ENCODE assay signal across 19 cellular contexts in the genomic region with DNA sequence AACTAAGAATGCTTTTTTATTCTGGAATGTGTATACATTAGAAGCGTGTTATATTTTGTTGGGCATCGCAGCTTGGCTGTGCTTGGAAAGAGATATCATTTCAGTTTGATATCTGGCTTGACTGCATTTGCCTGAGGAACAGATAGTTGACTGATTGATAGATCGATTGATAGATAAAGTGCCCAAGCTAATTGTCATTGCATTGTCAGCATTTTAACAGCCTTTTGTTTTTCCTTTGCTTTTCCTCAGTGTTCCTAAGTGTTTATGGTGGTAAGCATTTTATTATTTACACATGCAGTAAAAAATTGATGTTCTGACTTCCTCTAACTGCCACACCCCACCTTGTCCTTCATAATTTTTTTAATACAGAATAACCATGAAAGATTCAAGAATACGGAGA.
DNase-seq lines count a peak whose midpoint lies in the region; ATAC-seq, FAIRE-seq and TF ChIP-seq lines count a peak whose summit lies in the region.
"Had no signal": no experiment of that assay in that cellular context is flagged by ENCODE, and none has a peak within 500 bp of the region (broad histone marks: within the 10 kb centered on the region; RNA-seq: fewer than 3 reads in every experiment).

No MANE protein-coding gene starts in this region.

- TF ChIP-seq RAD21 in A549 (conservative IDR thresholded peaks at IDR 0.05 in 1 of 2, IDR thresholded peaks at IDR 0.05 in 1 of 2), result no peak
- no peak for TF ChIP-seq RAD21 in IMR-90 (IDR thresholded peaks at IDR 0.05; ENCODE audit: low read length)
- TF ChIP-seq RAD21 in neural cell (conservative IDR thresholded peaks at IDR 0.05), result no peak

- no peak overlapping the region for H4K91ac ChIP-seq in IMR-90 (ENCODE audit: insufficient read depth, low read depth, low read length)

- H3K4me2 ChIP-seq in A549, result no peak overlapping the region
- H3K4me2 ChIP-seq in IMR-90 (ENCODE audit: low read depth, low read length), result no peak overlapping the region
- H3K4me2 ChIP-seq in neural cell (ENCODE audit: low read length), result no peak overlapping the region
- H3K4me2 ChIP-seq: BLaER1 treated with 17β-estradiol and CSF1 and Interleukin-3, amounts not matched to agents 10 nM and 100 nM had no signal

- H3K4me3 ChIP-seq in A549, result no peak overlapping the region
- no peak overlapping the region for H3K4me3 ChIP-seq in IMR-90 (ENCODE audit: insufficient read depth, low read depth, low read length)
- H3K4me3 ChIP-seq in neural cell (ENCODE audit: low read length), result no peak overlapping the region
- no peak overlapping the region for H3K4me3 ChIP-seq in left lung
- H3K4me3 ChIP-seq: BLaER1 treated with 17β-estradiol and CSF1 and Interleukin-3, amounts not matched to agents 10 nM and 100 nM had no signal

- H3K9me3 ChIP-seq in A549 (no peaks in the 10 kb centered on the region), IMR-90 (ENCODE audit: control insufficient read depth, insufficient read depth, low read length) (no peaks in the 10 kb centered on the region), neural cell (ENCODE audit: low read length) (no peaks in the 10 kb centered on the region), left lung (no peaks in the 10 kb centered on the region)
- H3K9me3 ChIP-seq: BLaER1 treated with 17β-estradiol and CSF1 and Interleukin-3, amounts not matched to agents 10 nM and 100 nM; Caco-2 had no signal

- no peaks in the 10 kb centered on the region for H3K9me1 ChIP-seq in IMR-90 (ENCODE audit: insufficient read depth, low read length)

- DNase-seq in A549 (ENCODE audit: low read depth in 1 of 2, low spot score in 1 of 2), result no peak
- DNase-seq in IMR-90, result no peak
- no peak for DNase-seq in NOMO-1 (lab: John Stamatoyannopoulos, UW; ENCODE audit: unreplicated experiment in 2 of 2)
- DNase-seq in left lung, result no peak
- DNase-seq: 8988T; AML-193; Caco-2; Calu3; CD4-positive, alpha-beta T cell; CD8-positive, alpha-beta T cell; DMS79 treated with DMSO at 0.1 percent for 48 hours; GF-D8 had no signal

- no peak overlapping the region for H3K23ac ChIP-seq in IMR-90 (ENCODE audit: low read depth, low read length)

- no peak overlapping the region for H2BK120ac ChIP-seq in IMR-90 (ENCODE audit: low read depth, low read length)

- no peak overlapping the region for H2BK5ac ChIP-seq in IMR-90 (ENCODE audit: low read depth, low read length, poor library complexity, severe bottlenecking)

- no peaks in the 10 kb centered on the region for H3K4me1 ChIP-seq in A549
- no peaks in the 10 kb centered on the region for H3K4me1 ChIP-seq in IMR-90 (ENCODE audit: control insufficient read depth, insufficient read depth, low read length)
- H3K4me1 ChIP-seq in left lung, result no peaks in the 10 kb centered on the region
- H3K4me1 ChIP-seq: BLaER1 treated with 17β-estradiol and CSF1 and Interleukin-3, amounts not matched to agents 10 nM and 100 nM; Caco-2 had no signal

- no peak for ATAC-seq in A549
- ATAC-seq in IMR-90 (ENCODE audit: low read depth), result no peak
- ATAC-seq in left lung, result no peak
- ATAC-seq: CD8-positive, alpha-beta T cell had no signal

- TF ChIP-seq EP300 in A549 (IDR thresholded peaks at IDR 0.05), result no peak
- TF ChIP-seq EP300 in neural cell (conservative IDR thresholded peaks at IDR 0.05; ENCODE audit: poor library complexity, severe bottlenecking), result peak; percentile 57

- WGBS in A549 (ENCODE audit: missing lambda C conversion rate), result 43% methylated on average over 4 of the region's 4 CpGs
- WGBS in IMR-90 (ENCODE audit: extremely low coverage in 2 of 2, insufficient read length in 1 of 2), 2 experiments, result 25% methylated on average over 1 of the region's 4 CpGs; no CpG with 5 or more reads in 1 of the 2 experiments

- H3K27ac ChIP-seq in A549 (no peak overlapping the region), IMR-90 (ENCODE audit: insufficient read depth, low read length) (no peak overlapping the region), neural cell (ENCODE audit: low read length) (no peak overlapping the region), left lung (no peak overlapping the region)
- H3K27ac ChIP-seq: BLaER1 treated with 17β-estradiol and CSF1 and Interleukin-3, amounts not matched to agents 10 nM and 100 nM; C4-2B had no signal

- no peaks in the 10 kb centered on the region for H3F3A ChIP-seq in neural cell (ENCODE audit: insufficient read depth, low read length, poor library complexity, severe bottlenecking)

- dilution Hi-C loops in IMR-90 (cut with HindIII; ENCODE audit: low sequenced_read_pairs, unreplicated experiment), result no loop called here

- no peaks in the 10 kb centered on the region for H3K79me1 ChIP-seq in IMR-90 (ENCODE audit: low read depth in 1 of 2, low read length in 2 of 2)

- no peak overlapping the region for H3K56ac ChIP-seq in IMR-90 (ENCODE audit: extremely low read depth, insufficient read depth, low read length)

- no peak for FAIRE-seq in A549 (lab: Jason Lieb, UNC)
- FAIRE-seq: D721Med, G401.6, GM12892, GM18507 had no signal

- H3K27me3 ChIP-seq in IMR-90 (ENCODE audit: control insufficient read depth, insufficient read depth, low read length) (no peaks in the 10 kb centered on the region), neural cell (ENCODE audit: insufficient read depth, low read depth, low read length) (no peaks in the 10 kb centered on the region), left lung (no peaks in the 10 kb centered on the region)
- H3K27me3 ChIP-seq: BLaER1 treated with 17β-estradiol and CSF1 and Interleukin-3, amounts not matched to agents 10 nM and 100 nM had no signal

- POLR2A ChIA-PET in A549 (lab: Yijun Ruan, JAX), result no interaction called here
- POLR2A ChIA-PET in IMR-90 (lab: Charles Lee; ENCODE audit: unreplicated experiment), result no interaction called here

- intact Hi-C loops in IMR-90 (cut with micrococcal nuclease) (no loop called here), left lung (cut with DNase I) (no loop called here)

- TF ChIP-seq POLR2A in A549 (IDR thresholded peaks at IDR 0.05; ENCODE audit: low read length) (no peak), IMR-90 (IDR thresholded peaks at IDR 0.05; ENCODE audit: low read depth, low read length) (no peak)

- no peak overlapping the region for H4K8ac ChIP-seq in IMR-90 (ENCODE audit: low read depth in 2 of 2, low read length in 2 of 2)

- H3K9me2 ChIP-seq in neural cell (ENCODE audit: insufficient read depth, low read length), result no peaks in the 10 kb centered on the region

- in situ Hi-C loops in IMR-90 (cut with MboI; ENCODE audit: low sequenced_read_pairs), result no loop called here

- no peak overlapping the region for H2BK15ac ChIP-seq in IMR-90 (ENCODE audit: low read depth, low read length)

- H2AK5ac ChIP-seq in IMR-90 (ENCODE audit: low read depth, low read length), result no peak overlapping the region

- TF ChIP-seq CTCF in A549 (IDR thresholded peaks at IDR 0.05) (no peak), IMR-90 (conservative IDR thresholded peaks at IDR 0.05; ENCODE audit: low read depth, low read length) (no peak), neural cell (IDR thresholded peaks at IDR 0.05; ENCODE audit: poor library complexity, severe bottlenecking) (no peak), left lung (IDR thresholded peaks at IDR 0.05) (no peak)

- H2BK20ac ChIP-seq in IMR-90 (ENCODE audit: low read depth, low read length), result no peak overlapping the region

- H4K5ac ChIP-seq in IMR-90 (ENCODE audit: low read depth, low read length), result no peak overlapping the region

- H3K14ac ChIP-seq in IMR-90 (replicated peaks; ENCODE audit: low read depth, low read length), result no peak overlapping the region

- CTCF ChIA-PET in A549 (lab: Yijun Ruan, JAX) (no interaction called here), IMR-90 (lab: Yijun Ruan, JAX) (no interaction called here)

- H4K20me1 ChIP-seq in IMR-90 (ENCODE audit: insufficient read depth, low read length) (no peaks in the 10 kb centered on the region), neural cell (ENCODE audit: insufficient read depth) (no peaks in the 10 kb centered on the region)
- H4K20me1 ChIP-seq: BLaER1 treated with 17β-estradiol and CSF1 and Interleukin-3, amounts not matched to agents 10 nM and 100 nM had no signal

- no peaks in the 10 kb centered on the region for H3K36me3 ChIP-seq in IMR-90 (ENCODE audit: control insufficient read depth, insufficient read depth, low read length)
- H3K36me3 ChIP-seq in neural cell (ENCODE audit: insufficient read depth, low read length), result no peaks in the 10 kb centered on the region
- no peaks in the 10 kb centered on the region for H3K36me3 ChIP-seq in left lung
- H3K36me3 ChIP-seq: BLaER1 treated with 17β-estradiol and CSF1 and Interleukin-3, amounts not matched to agents 10 nM and 100 nM had no signal

- no peaks in the 10 kb centered on the region for H3K79me2 ChIP-seq in neural cell (replicated peaks; ENCODE audit: insufficient read depth, low read length)

- no peak overlapping the region for H3K18ac ChIP-seq in IMR-90 (ENCODE audit: low read depth, low read length)

- H3K9ac ChIP-seq in IMR-90 (ENCODE audit: low read depth, low read length), result no peak overlapping the region
- H3K9ac ChIP-seq in neural cell (ENCODE audit: low read length), result no peak overlapping the region
- H3K9ac ChIP-seq: BLaER1 treated with 17β-estradiol and CSF1 and Interleukin-3, amounts not matched to agents 10 nM and 100 nM had no signal

- no peak overlapping the region for H3K4ac ChIP-seq in IMR-90 (ENCODE audit: low read depth, low read length)

- no peak overlapping the region for H2AK9ac ChIP-seq in IMR-90 (replicated peaks; ENCODE audit: low read depth, low read length, poor library complexity)

- H2AFZ ChIP-seq in IMR-90 (replicated peaks; ENCODE audit: low read length, poor library complexity), result no peak overlapping the region
- no peak overlapping the region for H2AFZ ChIP-seq in neural cell (ENCODE audit: low read depth, low read length)

- BruUV-seq in IMR-90 (replicated peaks; lab: Mats Ljungman, UMichigan), result no TSS peak

TF ChIP-seq in A549, 52 proteins besides CTCF, POLR2A, EP300 and RAD21:
- TF ChIP-seq MAFK (IDR thresholded peaks at IDR 0.05; ENCODE audit: partially characterized antibody), result peak; percentile 51
- no peak for TF ChIP-seq JUN (IDR thresholded peaks at IDR 0.05)
TF ChIP-seq in A549: peak in this region for 1.

TF ChIP-seq in IMR-90, 13 proteins besides CTCF, POLR2A, EP300 and RAD21:
- TF ChIP-seq RFX5 (IDR thresholded peaks at IDR 0.05; ENCODE audit: low read depth, low read length) (no peak), MAFK (IDR thresholded peaks at IDR 0.05; ENCODE audit: low read depth, low read length) (peak; percentile 79)
